ENCODE assay signal across 11 cellular contexts in genomic region chr18:58186258-58186948, GRCh38.
A peak's percentile ranks its signal among the peaks of the same experiment; 100 is the strongest.
DNase-seq lines count a peak whose midpoint lies in the region; ATAC-seq and TF ChIP-seq lines count a peak whose summit lies in the region.
"Had no signal": no experiment of that assay in that cellular context is flagged by ENCODE, and none has a peak within 500 bp of the region (broad histone marks: within the 10 kb centered on the region; RNA-seq: fewer than 3 reads in every experiment).

No MANE protein-coding gene starts in this region.

- H2BK12ac ChIP-seq in neuronal stem cell (ENCODE audit: low read length): no peak overlapping the region

- H3K27me3 ChIP-seq in PC-3 (ENCODE audit: low read length) (no peaks in the 10 kb centered on the region), esophagus muscularis mucosa (no peaks in the 10 kb centered on the region), neuronal stem cell (ENCODE audit: control insufficient read depth in 3 of 3, insufficient read depth in 3 of 3, low read depth in 1 of 3, low read length in 3 of 3) (no peaks in the 10 kb centered on the region)
- H3K27me3 ChIP-seq: adrenal gland had no signal

- POLR2A ChIA-PET in PC-3 (lab: Charles Lee; ENCODE audit: unreplicated experiment): interaction anchor here (0.6 to 1.4 kb wide), 2 partner anchors 35 to 38 kb away, joined by 3 to 12 read pairs; no protein-coding TSS in a partner anchor

- H3K79me2 ChIP-seq in PC-3 (ENCODE audit: low read length): peaks cover 64% of the 10 kb centered on the region

- peak; percentile 68 for DNase-seq in ELF-1 (ENCODE audit: low read depth, low spot score)
- DNase-seq in PC-3: peak; percentile 89
- DNase-seq in esophagus muscularis mucosa (ENCODE audit: extremely low spot score): no peak
- DNase-seq in progenitor cell of endocrine pancreas (ENCODE audit: low spot score, unreplicated experiment): no peak
- no peak for DNase-seq in neuronal stem cell (ENCODE audit: low spot score)
- DNase-seq in activated naive CD4-positive, alpha-beta T cell treated with anti-CD3 and anti-CD28 coated beads, Interleukin-2, amount 10 ng/mL, durations not matched to agents 7 days and 5 days: no peak
- DNase-seq: T-cell had no signal

- H2BK120ac ChIP-seq in neuronal stem cell (ENCODE audit: low read depth, low read length): no peak overlapping the region

- 0 out of 2 replicates have a peak overlapping the region, but pooled peaks have one; percentile 5 for H2AFZ ChIP-seq in PC-3 (ENCODE audit: low read length)
- no peak overlapping the region for H2AFZ ChIP-seq in neuronal stem cell (ENCODE audit: low read length)

- H3K23ac ChIP-seq in neuronal stem cell (ENCODE audit: low read depth, low read length, poor library complexity): no peak overlapping the region

- no peaks in the 10 kb centered on the region for H3K9me3 Mint-ChIP-seq in progenitor cell of endocrine pancreas (ENCODE audit: low read depth)
- no peaks in the 10 kb centered on the region for H3K9me3 Mint-ChIP-seq in activated naive CD4-positive, alpha-beta T cell treated with anti-CD3 and anti-CD28 coated beads, Interleukin-2, amount 10 ng/mL, durations not matched to agents 7 days and 5 days
- H3K9me3 Mint-ChIP-seq: memory B cell, T-cell had no signal

- no peak for TF ChIP-seq EP300 in esophagus muscularis mucosa (IDR thresholded peaks at IDR 0.05)

- H3K9ac ChIP-seq in PC-3 (ENCODE audit: low read length) (peak overlapping the region; percentile 2; the same call in 1 of the 2 replicates), neuronal stem cell (ENCODE audit: low read depth, low read length, poor library complexity) (no peak overlapping the region)

- H2BK5ac ChIP-seq in neuronal stem cell (ENCODE audit: low read length): no peak overlapping the region

- H2AK5ac ChIP-seq in neuronal stem cell (ENCODE audit: low read depth, low read length): no peak overlapping the region

- peaks cover 56% of the 10 kb centered on the region for H3K4me1 ChIP-seq in PC-3 (ENCODE audit: insufficient read depth, low read length)
- peaks cover 13 to 35% (median 27%) of the 10 kb centered on the region in 4 donors for H3K4me1 ChIP-seq in esophagus muscularis mucosa
- H3K4me1 ChIP-seq in neuronal stem cell (ENCODE audit: control insufficient read depth in 2 of 2, insufficient read depth in 1 of 2, low read depth in 1 of 2, low read length in 2 of 2): peaks cover 6 to 10% of the 10 kb centered on the region in 2 donors

- no peak overlapping the region for H3K4ac ChIP-seq in neuronal stem cell (ENCODE audit: low read length)

- H2BK15ac ChIP-seq in neuronal stem cell (ENCODE audit: low read length): no peak overlapping the region

- H3K4me3 Mint-ChIP-seq in progenitor cell of endocrine pancreas (ENCODE audit: low read depth): no peak overlapping the region
- H3K4me3 Mint-ChIP-seq in activated naive CD4-positive, alpha-beta T cell treated with anti-CD3 and anti-CD28 coated beads, Interleukin-2, amount 10 ng/mL, durations not matched to agents 7 days and 5 days: no peak overlapping the region
- H3K4me3 Mint-ChIP-seq: memory B cell, T-cell had no signal

- no peaks in the 10 kb centered on the region for H3K36me3 Mint-ChIP-seq in progenitor cell of endocrine pancreas (ENCODE audit: insufficient read depth)
- no peaks in the 10 kb centered on the region for H3K36me3 Mint-ChIP-seq in activated naive CD4-positive, alpha-beta T cell treated with anti-CD3 and anti-CD28 coated beads, Interleukin-2, amount 10 ng/mL, durations not matched to agents 7 days and 5 days
- H3K36me3 Mint-ChIP-seq: memory B cell, T-cell had no signal

- no peak overlapping the region for H3K14ac ChIP-seq in neuronal stem cell (ENCODE audit: low read length)

- CTCF ChIA-PET in PC-3 (lab: Charles Lee): no interaction called here
- CTCF ChIA-PET in activated naive CD4-positive, alpha-beta T cell treated with anti-CD3 and anti-CD28 coated beads, Interleukin-2, amount 10 ng/mL, durations not matched to agents 7 days and 5 days (lab: Charles Lee): no interaction called here

- BruUV-seq in PC-3 (replicated peaks; lab: Mats Ljungman, UMichigan): TSS peak; percentile 80

- no peak for TF ChIP-seq POLR2A in esophagus muscularis mucosa (IDR thresholded peaks at IDR 0.05; ENCODE audit: low read depth)

- H3K27ac ChIP-seq in PC-3 (ENCODE audit: low read length) (peak overlapping the region; percentile 80), esophagus muscularis mucosa (replicated peaks in 1 of 4) (peak overlapping the region; percentile 23 to 68 (median 48)), neuronal stem cell (replicated peaks; ENCODE audit: low read length) (no peak overlapping the region)

- H3K4me3 ChIP-seq in PC-3 (ENCODE audit: low read length): peak overlapping the region; percentile 16; the same call in 1 of the 2 replicates
- H3K4me3 ChIP-seq in esophagus muscularis mucosa: no peak overlapping the region
- H3K4me3 ChIP-seq in neuronal stem cell (ENCODE audit: low read length in 2 of 2): no peak overlapping the region
- H3K4me3 ChIP-seq: adrenal gland had no signal

- H3K4me2 ChIP-seq in PC-3 (ENCODE audit: low read length): peak overlapping the region; percentile 64
- H3K4me2 ChIP-seq in neuronal stem cell (ENCODE audit: insufficient read depth, low read length, poor library complexity, severe bottlenecking): no peak overlapping the region

- ATAC-seq in PC-3: peak; percentile 88
- no peak for ATAC-seq in GM18498 (IDR thresholded peaks at IDR 0.05; ENCODE audit: unreplicated experiment)
- ATAC-seq in GM21526 (IDR thresholded peaks at IDR 0.05; ENCODE audit: low FRiP score, unreplicated experiment): no peak
- ATAC-seq: T-cell had no signal

- TF ChIP-seq CTCF in PC-3 (conservative IDR thresholded peaks at IDR 0.05; ENCODE audit: low read depth, low read length) (no peak), esophagus muscularis mucosa (IDR thresholded peaks at IDR 0.05) (no peak), progenitor cell of endocrine pancreas (IDR thresholded peaks at IDR 0.05; ENCODE audit: unreplicated experiment) (no peak)

- H3K27me3 Mint-ChIP-seq in progenitor cell of endocrine pancreas: no peaks in the 10 kb centered on the region
- H3K27me3 Mint-ChIP-seq in activated naive CD4-positive, alpha-beta T cell treated with anti-CD3 and anti-CD28 coated beads, Interleukin-2, amount 10 ng/mL, durations not matched to agents 7 days and 5 days: peaks cover 20% of the 10 kb centered on the region
- H3K27me3 Mint-ChIP-seq: memory B cell had no signal

- H3K36me3 ChIP-seq in PC-3 (ENCODE audit: low read depth, low read length) (no peaks in the 10 kb centered on the region), esophagus muscularis mucosa (no peaks in the 10 kb centered on the region), neuronal stem cell (replicated peaks in 1 of 2; ENCODE audit: control insufficient read depth in 2 of 2, insufficient read depth in 2 of 2, low read length in 2 of 2) (no peaks in the 10 kb centered on the region)
- H3K36me3 ChIP-seq: adrenal gland had no signal

- intact Hi-C loops in PC-3 (cut with micrococcal nuclease): loop anchor here (2.0 to 5.0 kb wide), 2 partner anchors 32 to 76 kb away; no protein-coding TSS in a partner anchor
- intact Hi-C loops in esophagus muscularis mucosa (cut with DNase I): loop anchor here (5.0 to 10.0 kb wide), 2 partner anchors 46 to 308 kb away; no protein-coding TSS in a partner anchor

- H4K20me1 ChIP-seq in PC-3 (ENCODE audit: low read length): no peaks in the 10 kb centered on the region

- no peaks in the 10 kb centered on the region for H3K9me2 ChIP-seq in PC-3 (replicated peaks; ENCODE audit: low read length)

- no peak overlapping the region for H4K8ac ChIP-seq in neuronal stem cell (ENCODE audit: low read depth, low read length)

- H3K18ac ChIP-seq in neuronal stem cell (ENCODE audit: low read length): no peak overlapping the region

- H3F3A ChIP-seq in PC-3 (ENCODE audit: low read length, unreplicated experiment): peaks cover 9% of the 10 kb centered on the region

- 67% methylated on average over 6 of the region's 6 CpGs for WGBS in esophagus muscularis mucosa
- WGBS in neuronal stem cell (ENCODE audit: extremely low coverage in 2 of 2, insufficient read length in 2 of 2, insufficient replicate concordance in 1 of 2), 2 donors: no CpG with 5 or more reads among the region's 6 CpGs

- H3K9me3 ChIP-seq in PC-3 (ENCODE audit: low read length) (no peaks in the 10 kb centered on the region), esophagus muscularis mucosa (no peaks in the 10 kb centered on the region), neuronal stem cell (replicated peaks in 1 of 2; ENCODE audit: control insufficient read depth in 2 of 2, insufficient read depth in 1 of 2, low read depth in 1 of 2, low read length in 2 of 2) (no peaks in the 10 kb centered on the region)
- H3K9me3 ChIP-seq: adrenal gland had no signal

- no peak overlapping the region for H4K91ac ChIP-seq in neuronal stem cell (ENCODE audit: low read depth, low read length, poor library complexity)

- H3K79me1 ChIP-seq in neuronal stem cell (ENCODE audit: low read depth, low read length): no peaks in the 10 kb centered on the region

- H3K4me1 Mint-ChIP-seq in progenitor cell of endocrine pancreas (ENCODE audit: low read depth): peaks cover 6% of the 10 kb centered on the region
- no peaks in the 10 kb centered on the region for H3K4me1 Mint-ChIP-seq in activated naive CD4-positive, alpha-beta T cell treated with anti-CD3 and anti-CD28 coated beads, Interleukin-2, amount 10 ng/mL, durations not matched to agents 7 days and 5 days
- H3K4me1 Mint-ChIP-seq: memory B cell, T-cell had no signal

- H3K27ac Mint-ChIP-seq in progenitor cell of endocrine pancreas: peak overlapping the region; percentile 74
- no peak overlapping the region for H3K27ac Mint-ChIP-seq in activated naive CD4-positive, alpha-beta T cell treated with anti-CD3 and anti-CD28 coated beads, Interleukin-2, amount 10 ng/mL, durations not matched to agents 7 days and 5 days
- H3K27ac Mint-ChIP-seq: memory B cell, T-cell had no signal

Comparison
In these comparisons a context has a peak if more than half of its experiments do, and no peak if none do; other contexts are left out.
1. DNase-seq: peak in ELF-1 (single experiment) and PC-3 (single experiment); none in esophagus muscularis mucosa (single experiment), progenitor cell of endocrine pancreas (single experiment), neuronal stem cell (single experiment) and activated naive CD4-positive, alpha-beta T cell treated with anti-CD3 and anti-CD28 coated beads, Interleukin-2, amount 10 ng/mL, durations not matched to agents 7 days and 5 days (single experiment).